In genomic region chr9:99221266-99221622, GRCh38 we compare ENCODE assay signal across 8 cellular contexts. TPM values are rescaled to one million over a fixed set of nuclear protein-coding genes. Genes with fewer than 3 reads are reported as not detected.
DNase-seq lines count a peak whose midpoint lies in the region; ATAC-seq and TF ChIP-seq lines count a peak whose summit lies in the region.

No MANE protein-coding gene starts in this region.

- DNase-seq in GM12865 (ENCODE audit: low read depth) (no peak), neural crest cell (ENCODE audit: low read depth, low spot score) (no peak), globus pallidus (ENCODE audit: low spot score) (no peak), GOT3 (lab: John Stamatoyannopoulos, UW) (no peak)

- no peaks in the 10 kb centered on the region for H3F3A ChIP-seq in Loucy (ENCODE audit: low read depth)

- H3K27me3 ChIP-seq in Loucy (ENCODE audit: insufficient read depth, low read length, poor library complexity, severe bottlenecking) (no peaks in the 10 kb centered on the region), duodenal mucosa (ENCODE audit: control insufficient read depth in 1 of 2, insufficient read depth in 2 of 2, low read length in 2 of 2) (no peaks in the 10 kb centered on the region)

- peaks cover 46% of the 10 kb centered on the region for H4K20me1 ChIP-seq in Loucy (ENCODE audit: insufficient read depth, low read length, poor library complexity, severe bottlenecking)

- H3K27ac ChIP-seq in duodenal mucosa (ENCODE audit: low read depth, low read length): peak overlapping the region; percentile 90

- H3K9me2 ChIP-seq in Loucy (replicated peaks; ENCODE audit: low read depth, low read length): no peaks in the 10 kb centered on the region

- no peak overlapping the region for H3K27ac Mint-ChIP-seq in neural crest cell (ENCODE audit: unreplicated experiment)

- peaks cover 2% of the 10 kb centered on the region for H3K36me3 Mint-ChIP-seq in neural crest cell (ENCODE audit: low read depth)

- H3K4me3 ChIP-seq in GM12865 (ENCODE audit: low read depth, low read length): peak overlapping the region; percentile 65
- H3K4me3 ChIP-seq in Loucy (ENCODE audit: low read length, poor library complexity, severe bottlenecking): peak overlapping the region; percentile 90
- H3K4me3 ChIP-seq in duodenal mucosa (ENCODE audit: low read depth in 1 of 2, low read length in 2 of 2): peak overlapping the region; percentile 97 to 99

- no peaks in the 10 kb centered on the region for H3K27me3 Mint-ChIP-seq in neural crest cell (ENCODE audit: low read depth)

- H3K36me3 ChIP-seq in Loucy (ENCODE audit: insufficient read depth, low read length) (peaks cover 8% of the 10 kb centered on the region; the same call in 1 of the 2 replicates), duodenal mucosa (ENCODE audit: control insufficient read depth in 1 of 2, insufficient read depth in 2 of 2, low read length in 2 of 2) (peaks cover 14 to 26% of the 10 kb centered on the region in 2 donors)

- no peak for ATAC-seq in GM18909 (IDR thresholded peaks at IDR 0.05; ENCODE audit: poor library complexity, unreplicated experiment)
- no peak for ATAC-seq in GM18498 (IDR thresholded peaks at IDR 0.05; ENCODE audit: unreplicated experiment)

- H3K4me3 Mint-ChIP-seq in neural crest cell: peak overlapping the region; percentile 98

- H3K9ac ChIP-seq in Loucy (ENCODE audit: low read depth, low read length, poor library complexity, severe bottlenecking) (peak overlapping the region; percentile 88), duodenal mucosa (ENCODE audit: low read depth in 1 of 2, low read length in 2 of 2) (peak overlapping the region; percentile 95 to 99)

- H3K9me3 Mint-ChIP-seq in neural crest cell: no peaks in the 10 kb centered on the region

- H3K4me1 ChIP-seq in Loucy (ENCODE audit: insufficient read depth, low read length, poor library complexity, severe bottlenecking): peaks cover 47% of the 10 kb centered on the region
- H3K4me1 ChIP-seq in duodenal mucosa (ENCODE audit: control insufficient read depth in 1 of 2, insufficient read depth in 2 of 2, low read length in 2 of 2): peaks cover 35 to 36% of the 10 kb centered on the region in 2 donors

- H3K4me1 Mint-ChIP-seq in neural crest cell: peaks cover 39% of the 10 kb centered on the region

- peaks cover 83% of the 10 kb centered on the region for H3K79me2 ChIP-seq in Loucy (ENCODE audit: insufficient read depth, low read length)

- peak overlapping the region; percentile 97 for H2AFZ ChIP-seq in Loucy (ENCODE audit: low read length)

- H3K9me3 ChIP-seq in Loucy (ENCODE audit: insufficient read depth, low read depth, low read length) (no peaks in the 10 kb centered on the region), duodenal mucosa (ENCODE audit: control insufficient read depth in 1 of 2, low read length in 2 of 2) (no peaks in the 10 kb centered on the region)

- H3K4me2 ChIP-seq in Loucy (ENCODE audit: low read depth, low read length, poor library complexity, severe bottlenecking): peak overlapping the region; percentile 98

- no peak for TF ChIP-seq CTCF in GM12865 (IDR thresholded peaks at IDR 0.05; ENCODE audit: insufficient read depth, low read depth, low read length, missing control alignments)
- TF ChIP-seq CTCF in Loucy (conservative IDR thresholded peaks at IDR 0.05; ENCODE audit: low read length): no peak
- TF ChIP-seq CTCF in neural crest cell (conservative IDR thresholded peaks at IDR 0.05): no peak

RNA-seq across cellular contexts. Expression of gene ALG2, which starts 0.5 kb away (rescaled TPM):
- total RNA-seq in neural crest cell: 17.5 and 18.2 TPM in 2 replicates

RNA-seq across cellular contexts. Expression of gene SEC61B, which starts 0.8 kb away (rescaled TPM):
- total RNA-seq in neural crest cell: 129 and 135 TPM in 2 replicates
